18 cellular contexts compared by ENCODE assay signal in the genomic region with DNA sequence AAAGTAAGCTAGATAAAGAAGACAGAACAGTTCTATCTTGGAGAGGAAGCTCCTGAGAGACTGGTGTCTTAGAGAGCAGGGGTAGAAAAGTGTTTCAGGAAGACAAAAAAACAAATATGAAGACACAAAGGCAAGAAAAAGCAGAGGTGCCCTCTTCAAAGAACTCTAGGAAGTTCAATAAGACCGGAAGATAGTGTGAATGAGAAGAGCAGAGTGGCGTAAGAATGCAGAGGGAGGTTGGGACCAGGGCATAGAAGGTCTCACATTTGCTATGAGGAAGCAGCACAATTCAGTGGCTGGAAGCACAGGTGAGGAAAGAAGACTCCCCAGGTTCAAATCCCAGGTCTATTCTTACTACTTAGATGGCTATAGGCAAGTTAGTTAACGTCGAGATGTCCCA. TPM values are rescaled to one million over a fixed set of nuclear protein-coding genes. Genes with fewer than 3 reads are reported as not detected.
DNase-seq lines count a peak whose midpoint lies in the region; ATAC-seq and TF ChIP-seq lines count a peak whose summit lies in the region.
"Had no signal": no experiment of that assay in that cellular context is flagged by ENCODE, and none has a peak within 500 bp of the region (broad histone marks: within the 10 kb centered on the region; RNA-seq: fewer than 3 reads in every experiment).

No MANE protein-coding gene starts in this region.

- H3K9me3 Mint-ChIP-seq in activated CD4-positive, alpha-beta T cell treated with anti-CD3 and anti-CD28 coated beads, Interleukin-2, amount 10 ng/mL, durations not matched to agents 24 days and 14 days, result peaks cover 3% of the 10 kb centered on the region
- no peaks in the 10 kb centered on the region for H3K9me3 Mint-ChIP-seq in chondrocyte (ENCODE audit: low read depth)
- H3K9me3 Mint-ChIP-seq: natural killer cell treated with Interleukin-12 subunit alpha and Interleukin-12 subunit beta and Interleukin-15 and Interleukin-18, amount 100 ng/mL, for 72 hours had no signal

- peak overlapping the region; percentile 34 for H3K4me3 Mint-ChIP-seq in activated CD4-positive, alpha-beta T cell treated with anti-CD3 and anti-CD28 coated beads, Interleukin-2, amount 10 ng/mL, durations not matched to agents 24 days and 14 days
- H3K4me3 Mint-ChIP-seq in chondrocyte (ENCODE audit: unreplicated experiment), result no peak overlapping the region

- TF ChIP-seq CTCF in chondrocyte (IDR thresholded peaks at IDR 0.05) (no peak), brain microvascular endothelial cell (IDR thresholded peaks at IDR 0.05; ENCODE audit: low read depth, low read length, missing control alignments) (no peak)

- H3K36me3 Mint-ChIP-seq in activated CD4-positive, alpha-beta T cell treated with anti-CD3 and anti-CD28 coated beads, Interleukin-2, amount 10 ng/mL, durations not matched to agents 24 days and 14 days (ENCODE audit: low read depth), result peaks cover 63% of the 10 kb centered on the region
- H3K36me3 Mint-ChIP-seq in chondrocyte (ENCODE audit: low read depth), result peaks cover 7% of the 10 kb centered on the region

- peak overlapping the region; percentile 77 for H3K27ac Mint-ChIP-seq in activated CD4-positive, alpha-beta T cell treated with anti-CD3 and anti-CD28 coated beads, Interleukin-2, amount 10 ng/mL, durations not matched to agents 24 days and 14 days
- peak overlapping the region; percentile 15 for H3K27ac Mint-ChIP-seq in chondrocyte (ENCODE audit: unreplicated experiment)
- H3K27ac Mint-ChIP-seq: natural killer cell treated with Interleukin-12 subunit alpha and Interleukin-12 subunit beta and Interleukin-15 and Interleukin-18, amount 100 ng/mL, for 72 hours had no signal

- H3K4me1 Mint-ChIP-seq in activated CD4-positive, alpha-beta T cell treated with anti-CD3 and anti-CD28 coated beads, Interleukin-2, amount 10 ng/mL, durations not matched to agents 24 days and 14 days, result peaks cover 69% of the 10 kb centered on the region
- H3K4me1 Mint-ChIP-seq in chondrocyte (ENCODE audit: low read depth), result peaks cover 65% of the 10 kb centered on the region

- no peak for ATAC-seq in HG02973 (IDR thresholded peaks at IDR 0.05; ENCODE audit: unreplicated experiment)
- ATAC-seq: esophagus mucosa; natural killer cell treated with Interleukin-12 subunit alpha and Interleukin-12 subunit beta and Interleukin-15 and Interleukin-18, amount 100 ng/mL, for 72 hours had no signal

- no peaks in the 10 kb centered on the region for H3K9me3 ChIP-seq in skeletal muscle tissue (ENCODE audit: control insufficient read depth in 3 of 3, low read length in 3 of 3)
- H3K9me3 ChIP-seq: HAP-1 had no signal

- DNase-seq in activated CD4-positive, alpha-beta T cell treated with anti-CD3 and anti-CD28 coated beads, Interleukin-2, amount 10 ng/mL, durations not matched to agents 24 days and 14 days, result peak; percentile 55
- DNase-seq in activated CD4-positive, alpha-beta T cell treated with anti-CD3 and anti-CD28 coated beads for 4 hours, result no peak
- peak; percentile 64 for DNase-seq in Jurkat, Clone E6-1 (ENCODE audit: low read depth, low spot score)
- DNase-seq in chondrocyte (ENCODE audit: low spot score), result no peak
- DNase-seq in brain microvascular endothelial cell, result no peak
- DNase-seq in NCI-H2171 (lab: John Stamatoyannopoulos, UW), result no peak
- DNase-seq: activated CD4-positive, alpha-beta T cell treated with anti-CD3 and anti-CD28 coated beads, Interleukin-2, amount 50 U/mL, for 4 hours; cortex of kidney; NCI-H187 treated with DMSO at 0.1 percent for 48 hours; RPMI8226; stimulated activated CD4-positive, alpha-beta T cell treated with anti-CD3 and anti-CD28 coated beads, Interleukin-4, amount 100 ng/mL, for 4 hours had no signal

- intact Hi-C loops in activated CD4-positive, alpha-beta T cell treated with anti-CD3 and anti-CD28 coated beads, Interleukin-2, amount 10 ng/mL, durations not matched to agents 24 days and 14 days (cut with micrococcal nuclease), result no loop called here

- H3K36me3 ChIP-seq in skeletal muscle tissue (ENCODE audit: control insufficient read depth in 3 of 3, insufficient read depth in 3 of 3, low read length in 3 of 3), result peaks cover 2 to 8% (median 7%) of the 10 kb centered on the region in 3 donors
- H3K36me3 ChIP-seq in brain microvascular endothelial cell (replicated peaks), result peaks cover 9% of the 10 kb centered on the region

- H3K27me3 ChIP-seq in skeletal muscle tissue (ENCODE audit: control insufficient read depth in 3 of 3, insufficient read depth in 3 of 3, low read length in 3 of 3) (no peaks in the 10 kb centered on the region), brain microvascular endothelial cell (replicated peaks) (no peaks in the 10 kb centered on the region)
- H3K27me3 ChIP-seq: hepatocyte had no signal

- no peak overlapping the region for H3K4me3 ChIP-seq in Jurkat, Clone E6-1 (ENCODE audit: low read length)
- no peak overlapping the region for H3K4me3 ChIP-seq in skeletal muscle tissue (ENCODE audit: low read length in 3 of 3)
- H3K4me3 ChIP-seq in brain microvascular endothelial cell (ENCODE audit: low read depth, low read length), result no peak overlapping the region
- H3K4me3 ChIP-seq: HAP-1, hepatocyte had no signal

- H3K9ac ChIP-seq in skeletal muscle tissue (ENCODE audit: low read depth in 1 of 3, low read length in 3 of 3), result no peak overlapping the region

- H3K27me3 Mint-ChIP-seq in activated CD4-positive, alpha-beta T cell treated with anti-CD3 and anti-CD28 coated beads, Interleukin-2, amount 10 ng/mL, durations not matched to agents 24 days and 14 days, result no peaks in the 10 kb centered on the region
- no peaks in the 10 kb centered on the region for H3K27me3 Mint-ChIP-seq in chondrocyte (ENCODE audit: low read depth)
- H3K27me3 Mint-ChIP-seq: natural killer cell treated with Interleukin-12 subunit alpha and Interleukin-12 subunit beta and Interleukin-15 and Interleukin-18, amount 100 ng/mL, for 72 hours had no signal

- in situ Hi-C loops in brain microvascular endothelial cell (cut with HindIII; ENCODE audit: low pct_ligation_motif_present, low sequenced_read_pairs), result no loop called here

- H3K27ac ChIP-seq in skeletal muscle tissue (ENCODE audit: low read depth, low read length) (peak overlapping the region; percentile 76), brain microvascular endothelial cell (no peak overlapping the region)
- H3K27ac ChIP-seq: HL-60 had no signal

- H3K4me1 ChIP-seq in skeletal muscle tissue (ENCODE audit: control insufficient read depth in 3 of 3, insufficient read depth in 3 of 3, low read length in 3 of 3), result peaks cover 61 to 80% (median 72%) of the 10 kb centered on the region in 3 donors

RNA-seq across cellular contexts. Expression of gene TMEM245, which starts 22.6 kb away (rescaled TPM):
- 26.7 and 27.0 TPM in 2 replicates for total RNA-seq in activated CD4-positive, alpha-beta T cell treated with anti-CD3 and anti-CD28 coated beads, Interleukin-2, amount 10 ng/mL, durations not matched to agents 24 days and 14 days
- 27.6 TPM for polyA plus RNA-seq in Jurkat, Clone E6-1 (2012; ENCODE audit: insufficient read depth, insufficient read length)
- total RNA-seq in chondrocyte (39.6 to 48.3 TPM (median 43.8 TPM) in 3 replicates), skeletal muscle tissue (62.6 TPM)

Comparison
In these comparisons a context has a peak if more than half of its experiments do, and no peak if none do; other contexts are left out.
1. DNase-seq: peak in activated CD4-positive, alpha-beta T cell treated with anti-CD3 and anti-CD28 coated beads, Interleukin-2, amount 10 ng/mL, durations not matched to agents 24 days and 14 days (single experiment) and Jurkat, Clone E6-1 (single experiment); none in activated CD4-positive, alpha-beta T cell treated with anti-CD3 and anti-CD28 coated beads for 4 hours (0 of 2), chondrocyte (single experiment), brain microvascular endothelial cell (single experiment) and NCI-H2171 (single experiment).